13 cellular contexts compared by ENCODE assay signal in genomic region chr11:125175166-125175565, GRCh38. TPM values are rescaled to one million over a fixed set of nuclear protein-coding genes. Genes with fewer than 3 reads are reported as not detected.
DNase-seq lines count a peak whose midpoint lies in the region; ATAC-seq and TF ChIP-seq lines count a peak whose summit lies in the region.
"Had no signal": no experiment of that assay in that cellular context is flagged by ENCODE, and none has a peak within 500 bp of the region (broad histone marks: within the 10 kb centered on the region; RNA-seq: fewer than 3 reads in every experiment).

No MANE protein-coding gene starts in this region.

- no peak overlapping the region for H3K4me2 ChIP-seq in IMR-90 (ENCODE audit: low read depth, low read length)
- H3K4me2 ChIP-seq in neuronal stem cell (ENCODE audit: insufficient read depth, low read length, poor library complexity, severe bottlenecking): no peak overlapping the region
- H3K4me2 ChIP-seq: A549 had no signal

- H3K27ac Mint-ChIP-seq in chondrocyte (ENCODE audit: unreplicated experiment): peak overlapping the region; percentile 62
- H3K27ac Mint-ChIP-seq: CD8-positive, alpha-beta memory T cell had no signal

- H3K36me3 ChIP-seq in IMR-90 (ENCODE audit: control insufficient read depth, insufficient read depth, low read length) (no peaks in the 10 kb centered on the region), neuronal stem cell (replicated peaks in 1 of 2; ENCODE audit: control insufficient read depth in 2 of 2, insufficient read depth in 2 of 2, low read length in 2 of 2) (peaks cover 0 to 28% of the 10 kb centered on the region in 2 donors)
- H3K36me3 ChIP-seq: BE2C had no signal

- H3K18ac ChIP-seq in IMR-90 (ENCODE audit: low read depth, low read length) (no peak overlapping the region), neuronal stem cell (ENCODE audit: low read length) (peak overlapping the region; percentile 32)

- H3K79me1 ChIP-seq in IMR-90 (ENCODE audit: low read depth in 1 of 2, low read length in 2 of 2) (peaks cover 0 to 10% of the 10 kb centered on the region in 2 experiments; a peak in 1 of 4 replicates), neuronal stem cell (ENCODE audit: low read depth, low read length) (peaks cover 4% of the 10 kb centered on the region)

- H3K23ac ChIP-seq in IMR-90 (ENCODE audit: low read depth, low read length): no peak overlapping the region
- no peak overlapping the region for H3K23ac ChIP-seq in neuronal stem cell (ENCODE audit: low read depth, low read length, poor library complexity)

- H4K20me1 ChIP-seq in IMR-90 (ENCODE audit: insufficient read depth, low read length): no peaks in the 10 kb centered on the region

- H3K14ac ChIP-seq in IMR-90 (replicated peaks; ENCODE audit: low read depth, low read length): no peak overlapping the region
- H3K14ac ChIP-seq in neuronal stem cell (ENCODE audit: low read length): no peak overlapping the region

- H3K4me1 Mint-ChIP-seq in chondrocyte (ENCODE audit: low read depth): peaks cover 83% of the 10 kb centered on the region
- H3K4me1 Mint-ChIP-seq: CD8-positive, alpha-beta memory T cell had no signal

- H3K4me1 ChIP-seq in IMR-90 (ENCODE audit: control insufficient read depth, insufficient read depth, low read length) (peaks cover 10% of the 10 kb centered on the region; the same call in 1 of the 2 replicates), neuronal stem cell (ENCODE audit: control insufficient read depth in 2 of 2, insufficient read depth in 1 of 2, low read depth in 1 of 2, low read length in 2 of 2) (peaks cover 23 to 32% of the 10 kb centered on the region in 2 donors)
- H3K4me1 ChIP-seq: A549, BE2C had no signal

- DNase-seq in IMR-90: no peak
- no peak for DNase-seq in chondrocyte (ENCODE audit: low spot score)
- DNase-seq in neuronal stem cell (ENCODE audit: low spot score): no peak
- DNase-seq in NCI-H2196 (lab: John Stamatoyannopoulos, UW; ENCODE audit: unreplicated experiment): no peak
- DNase-seq in T-helper 2 cell: no peak
- DNase-seq: BE2C; CD8-positive, alpha-beta memory T cell; DMS53; GF-D8; GM23248 had no signal

- TF ChIP-seq POLR2A in IMR-90 (IDR thresholded peaks at IDR 0.05; ENCODE audit: low read depth, low read length): no peak

- H3K27ac ChIP-seq in IMR-90 (ENCODE audit: insufficient read depth, low read length) (no peak overlapping the region), neuronal stem cell (replicated peaks; ENCODE audit: low read length) (no peak overlapping the region)
- H3K27ac ChIP-seq: A549, GM23248 had no signal

- no peak overlapping the region for H3K9ac ChIP-seq in IMR-90 (ENCODE audit: low read depth, low read length)
- no peak overlapping the region for H3K9ac ChIP-seq in neuronal stem cell (ENCODE audit: low read depth, low read length, poor library complexity)
- H3K9ac ChIP-seq: GM23248 had no signal

- H3K9me1 ChIP-seq in IMR-90 (ENCODE audit: insufficient read depth, low read length): peaks cover 8% of the 10 kb centered on the region

- TF ChIP-seq CTCF in IMR-90 (conservative IDR thresholded peaks at IDR 0.05; ENCODE audit: low read depth, low read length) (no peak), chondrocyte (IDR thresholded peaks at IDR 0.05) (no peak)

- H3K27me3 ChIP-seq in IMR-90 (ENCODE audit: control insufficient read depth, insufficient read depth, low read length) (peaks cover 4% of the 10 kb centered on the region; the same call in 1 of the 2 replicates), neuronal stem cell (ENCODE audit: control insufficient read depth in 3 of 3, insufficient read depth in 3 of 3, low read depth in 1 of 3, low read length in 3 of 3) (no peaks in the 10 kb centered on the region)

- H3K4ac ChIP-seq in IMR-90 (ENCODE audit: low read depth, low read length): no peak overlapping the region
- H3K4ac ChIP-seq in neuronal stem cell (ENCODE audit: low read length): no peak overlapping the region

- H3K27me3 Mint-ChIP-seq in chondrocyte (ENCODE audit: low read depth): no peaks in the 10 kb centered on the region

- no peaks in the 10 kb centered on the region for H3K9me3 Mint-ChIP-seq in chondrocyte (ENCODE audit: low read depth)
- H3K9me3 Mint-ChIP-seq: CD8-positive, alpha-beta memory T cell had no signal

- no peak for TF ChIP-seq RAD21 in IMR-90 (IDR thresholded peaks at IDR 0.05; ENCODE audit: low read length)

- H3K56ac ChIP-seq in IMR-90 (ENCODE audit: extremely low read depth, insufficient read depth, low read length): no peak overlapping the region

- H3K36me3 Mint-ChIP-seq in chondrocyte (ENCODE audit: low read depth): peaks cover 6% of the 10 kb centered on the region
- H3K36me3 Mint-ChIP-seq: CD8-positive, alpha-beta memory T cell had no signal

- CTCF ChIA-PET in IMR-90 (lab: Yijun Ruan, JAX): no interaction called here

- H3K4me3 ChIP-seq in IMR-90 (ENCODE audit: insufficient read depth, low read depth, low read length) (no peak overlapping the region), neuronal stem cell (ENCODE audit: low read length in 2 of 2) (no peak overlapping the region)
- H3K4me3 ChIP-seq: A549, GM23248 had no signal

- H3K4me3 Mint-ChIP-seq in chondrocyte (ENCODE audit: unreplicated experiment): no peak overlapping the region
- H3K4me3 Mint-ChIP-seq: CD8-positive, alpha-beta memory T cell had no signal

- intact Hi-C loops in IMR-90 (cut with micrococcal nuclease): no loop called here

- dilution Hi-C loops in IMR-90 (cut with HindIII; ENCODE audit: low sequenced_read_pairs, unreplicated experiment): no loop called here

- POLR2A ChIA-PET in IMR-90 (lab: Charles Lee; ENCODE audit: unreplicated experiment): no interaction called here

- H2BK15ac ChIP-seq in IMR-90 (ENCODE audit: low read depth, low read length): no peak overlapping the region
- no peak overlapping the region for H2BK15ac ChIP-seq in neuronal stem cell (ENCODE audit: low read length)

- H2BK120ac ChIP-seq in IMR-90 (ENCODE audit: low read depth, low read length) (no peak overlapping the region), neuronal stem cell (ENCODE audit: low read depth, low read length) (no peak overlapping the region)

- 100% methylated on average over 3 of the region's 4 CpGs; no CpG with 5 or more reads in 1 of the 2 experiments for WGBS in IMR-90 (ENCODE audit: extremely low coverage in 2 of 2, insufficient read length in 1 of 2), 2 experiments
- WGBS in neuronal stem cell (ENCODE audit: extremely low coverage in 2 of 2, insufficient read length in 2 of 2, insufficient replicate concordance in 1 of 2), 2 donors: no CpG with 5 or more reads among the region's 4 CpGs

- no peak overlapping the region for H2BK12ac ChIP-seq in neuronal stem cell (ENCODE audit: low read length)

- H2BK5ac ChIP-seq in IMR-90 (ENCODE audit: low read depth, low read length, poor library complexity, severe bottlenecking) (no peak overlapping the region), neuronal stem cell (ENCODE audit: low read length) (no peak overlapping the region)

- ATAC-seq in IMR-90 (ENCODE audit: low read depth) (no peak), GM18861 (IDR thresholded peaks at IDR 0.05; ENCODE audit: unreplicated experiment) (no peak)
- ATAC-seq: A549, HepG2 had no signal

- H4K91ac ChIP-seq in IMR-90 (ENCODE audit: insufficient read depth, low read depth, low read length): no peak overlapping the region
- no peak overlapping the region for H4K91ac ChIP-seq in neuronal stem cell (ENCODE audit: low read depth, low read length, poor library complexity)

- H2AK9ac ChIP-seq in IMR-90 (replicated peaks; ENCODE audit: low read depth, low read length, poor library complexity): no peak overlapping the region

- H2AK5ac ChIP-seq in IMR-90 (ENCODE audit: low read depth, low read length) (0 out of 2 replicates have a peak overlapping the region, but pooled peaks have one; percentile 48), neuronal stem cell (ENCODE audit: low read depth, low read length) (peak overlapping the region; percentile 15)

- BruUV-seq in IMR-90 (replicated peaks; lab: Mats Ljungman, UMichigan): no TSS peak

- H3K9me3 ChIP-seq in IMR-90 (ENCODE audit: control insufficient read depth, insufficient read depth, low read length) (no peaks in the 10 kb centered on the region), neuronal stem cell (replicated peaks in 1 of 2; ENCODE audit: control insufficient read depth in 2 of 2, insufficient read depth in 1 of 2, low read depth in 1 of 2, low read length in 2 of 2) (no peaks in the 10 kb centered on the region)
- H3K9me3 ChIP-seq: A549, BE2C had no signal

- H4K5ac ChIP-seq in IMR-90 (ENCODE audit: low read depth, low read length): no peak overlapping the region

- in situ Hi-C loops in IMR-90 (cut with MboI; ENCODE audit: low sequenced_read_pairs): no loop called here

- H2BK20ac ChIP-seq in IMR-90 (ENCODE audit: low read depth, low read length): no peak overlapping the region

- H4K8ac ChIP-seq in IMR-90 (ENCODE audit: low read depth in 2 of 2, low read length in 2 of 2) (no peak overlapping the region), neuronal stem cell (ENCODE audit: low read depth, low read length) (no peak overlapping the region)

- H2AFZ ChIP-seq in IMR-90 (replicated peaks; ENCODE audit: low read length, poor library complexity) (no peak overlapping the region), neuronal stem cell (ENCODE audit: low read length) (no peak overlapping the region)
- H2AFZ ChIP-seq: GM23248 had no signal

TF ChIP-seq in IMR-90, 13 proteins besides CTCF, POLR2A, EP300 and RAD21:
- TF ChIP-seq MAFK (IDR thresholded peaks at IDR 0.05; ENCODE audit: low read depth, low read length) (no peak), RFX5 (IDR thresholded peaks at IDR 0.05; ENCODE audit: low read depth, low read length) (no peak)

RNA-seq across cellular contexts. Expression of gene PKNOX2, which starts 10.6 kb away (rescaled TPM):
- total RNA-seq in IMR-90 (2012; rRNA removed): 0.72 and 1.1 TPM in 2 replicates
- 1.7 and 2.3 TPM in 2 replicates for polyA plus RNA-seq in IMR-90 (2012; rRNA removed)
- 1.4 and 1.6 TPM in 2 replicates for polyA plus RNA-seq in IMR-90 (2012; cell fraction: cytosol; rRNA removed)
- 1.7 and 2.4 TPM in 2 replicates for polyA plus RNA-seq in IMR-90 (2012; cell fraction: nucleus; rRNA removed; ENCODE audit: low replicate concordance)
- total RNA-seq in chondrocyte: 34.0 to 74.0 TPM (median 34.9 TPM) in 3 replicates
- polyA plus RNA-seq in neuronal stem cell (2013, experiment 1 of 2): 20.5 TPM
- 20.4 TPM for polyA plus RNA-seq in neuronal stem cell (2013, experiment 2 of 2)
- total RNA-seq: CD8-positive, alpha-beta memory T cell; HepG2 had no signal
- polyA plus RNA-seq: A549; CD8-positive, alpha-beta memory T cell; HepG2 had no signal

Comparison
In these comparisons a context has a peak if more than half of its experiments do, and no peak if none do; other contexts are left out.
1. RNA of gene PKNOX2, which starts 10.6 kb away (total RNA-seq): 34.0 to 74.0 TPM in chondrocyte; 0.72 to 1.1 TPM in IMR-90; every median in the first group is over 10 times any median in the second.